Comparison of ENCODE assay signal across 2 cellular contexts in genomic region chr10:13536674-13537366, GRCh38.
TF ChIP-seq lines count a peak whose summit lies in the region.

No MANE protein-coding gene starts in this region.

TF ChIP-seq in Ishikawa, 13 proteins besides CTCF, POLR2A, EP300 and RAD21:
- no peak for TF ChIP-seq FOXM1 (IDR thresholded peaks at IDR 0.05; ENCODE audit: borderline replicate concordance, low read depth)
- TF ChIP-seq REST (IDR thresholded peaks at IDR 0.05; ENCODE audit: low read depth), result no peak
- no peak for TF ChIP-seq NFIC (IDR thresholded peaks at IDR 0.05)
- TF ChIP-seq, protein P1, sequence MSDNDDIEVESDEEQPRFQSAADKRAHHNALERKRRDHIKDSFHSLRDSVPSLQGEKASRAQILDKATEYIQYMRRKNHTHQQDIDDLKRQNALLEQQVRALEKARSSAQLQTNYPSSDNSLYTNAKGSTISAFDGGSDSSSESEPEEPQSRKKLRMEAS (IDR thresholded peaks at IDR 0.05), result no peak
- no peak for TF ChIP-seq CREB1 (IDR thresholded peaks at IDR 0.05; ENCODE audit: low read depth)
- TF ChIP-seq YY1 (IDR thresholded peaks at IDR 0.05; ENCODE audit: low read depth), result no peak
- no peak for TF ChIP-seq CEBPB (IDR thresholded peaks at IDR 0.05)
- TF ChIP-seq EGR1 (IDR thresholded peaks at IDR 0.05), result no peak
- TF ChIP-seq TCF12 (IDR thresholded peaks at IDR 0.05; ENCODE audit: low read depth), result no peak
- TF ChIP-seq USF1 (IDR thresholded peaks at IDR 0.05), result no peak
- no peak for TF ChIP-seq TAF1 (IDR thresholded peaks at IDR 0.05; ENCODE audit: low read depth)
- no peak for TF ChIP-seq TEAD4 (IDR thresholded peaks at IDR 0.05)
- no peak for TF ChIP-seq ZBTB7A (IDR thresholded peaks at IDR 0.05; ENCODE audit: low read depth)

TF ChIP-seq in endothelial cell of umbilical vein, 7 proteins besides CTCF, POLR2A, EP300 and RAD21 (continued from another document):
- no peak for TF ChIP-seq EZH2 (IDR thresholded peaks at IDR 0.05; ENCODE audit: borderline replicate concordance, low read depth, low read length, severe bottlenecking)
- no peak for TF ChIP-seq FOS (IDR thresholded peaks at IDR 0.05; ENCODE audit: borderline replicate concordance, insufficient read depth, low read length)
- TF ChIP-seq POLR2AphosphoS5 (IDR thresholded peaks at IDR 0.05; ENCODE audit: insufficient read depth, low read depth, low read length), result no peak
- TF ChIP-seq, protein P1 (IDR thresholded peaks at IDR 0.05; ENCODE audit: insufficient read depth, insufficient read length), result no peak
- no peak for TF ChIP-seq GATA2 (IDR thresholded peaks at IDR 0.05; ENCODE audit: insufficient read depth, insufficient read length, low read depth, low read length)
